8 cellular contexts compared by ENCODE assay signal in genomic region chrX:53224860-53225797, GRCh38.
A peak's percentile ranks its signal among the peaks of the same experiment; 100 is the strongest.
DNase-seq lines count a peak whose midpoint lies in the region; ATAC-seq and TF ChIP-seq lines count a peak whose summit lies in the region.

Gene KDM5C (minus strand): TSS chrX:53225207. CDS start chrX:53224889, 318 bp downstream.

- TF ChIP-seq CTCF in AG09309 (IDR thresholded peaks at IDR 0.05; ENCODE audit: control insufficient read depth, insufficient read depth, low read depth, low read length, missing control alignments) (no peak), choroid plexus epithelial cell (conservative IDR thresholded peaks at IDR 0.05; ENCODE audit: low read depth, low read length) (no peak)

- H3K4me3 ChIP-seq in AG09309 (ENCODE audit: control insufficient read depth, low read depth, low read length), result peak within 1 kb of the TSS; percentile 78
- peak within 1 kb of the TSS; percentile 76 for H3K4me3 ChIP-seq in choroid plexus epithelial cell (ENCODE audit: low read depth, low read length)

- DNase-seq in AG09309 (ENCODE audit: low read depth) (peak; percentile 72), NCI-H510A treated with DMSO at 0.1 percent for 48 hours (lab: John Stamatoyannopoulos, UW) (peak; percentile 83), choroid plexus epithelial cell (ENCODE audit: low read depth) (peak; percentile 92), kidney glomerular epithelial cell (lab: John Stamatoyannopoulos, UW) (peak; percentile 61)
- DNase-seq in activated CD4-positive, alpha-beta T cell treated with anti-CD3 and anti-CD28 coated beads for 24 hours (ENCODE audit: low read depth in 2 of 2), result peak; percentile 71 to 90
- DNase-seq in stimulated activated CD4-positive, alpha-beta T cell treated with anti-CD3 and anti-CD28 coated beads, Interleukin-1b, Interleukin-23, amount 100 ng/mL, for 1 hour (ENCODE audit: low read depth in 2 of 2), result peak; percentile 63 to 68

- peak; percentile 72 for ATAC-seq in GM19035 (IDR thresholded peaks at IDR 0.05; ENCODE audit: unreplicated experiment)
- peak; percentile 69 for ATAC-seq in HG03378 (IDR thresholded peaks at IDR 0.05; ENCODE audit: unreplicated experiment)

Comparison
In these comparisons a context has a peak if more than half of its experiments do, and no peak if none do; other contexts are left out.
1. Peak in every context shown above with its lines: DNase-seq, ATAC-seq and H3K4me3 ChIP-seq.